In genomic region chr1:37682334-37682987, GRCh38 we compare ENCODE assay signal across 8 cellular contexts. TPM values are rescaled to one million over a fixed set of nuclear protein-coding genes. Genes with fewer than 3 reads are reported as not detected.
DNase-seq lines count a peak whose midpoint lies in the region; ATAC-seq and TF ChIP-seq lines count a peak whose summit lies in the region.

No MANE protein-coding gene starts in this region.

- no peak overlapping the region for H3K9ac ChIP-seq in adipocyte (ENCODE audit: low read length)

- no peaks in the 10 kb centered on the region for H3K4me1 ChIP-seq in adipocyte (ENCODE audit: control insufficient read depth, insufficient read depth, low read length)

- peaks cover 52% of the 10 kb centered on the region for H3K36me3 ChIP-seq in adipocyte (ENCODE audit: control insufficient read depth, insufficient read depth, low read length, severe bottlenecking)

- peak; percentile 37 for DNase-seq in NCI-H146 (lab: John Stamatoyannopoulos, UW)
- DNase-seq in T-helper 17 cell, result peak; percentile 53 to 78 (median 53)
- DNase-seq in adipocyte (ENCODE audit: low read depth), result peak; percentile 90
- DNase-seq in left cardiac atrium, result peak; percentile 68
- no peak for DNase-seq in retinal pigment epithelial cell (ENCODE audit: low read depth)

- TF ChIP-seq CTCF in GM12873 (IDR thresholded peaks at IDR 0.05; ENCODE audit: insufficient read depth, low read depth, low read length, missing control alignments) (peak; percentile 81), retinal pigment epithelial cell (conservative IDR thresholded peaks at IDR 0.05; ENCODE audit: low read depth, low read length) (peak; percentile 93)

- no peak overlapping the region for H3K4me3 Mint-ChIP-seq in T-helper 17 cell

- peaks cover 4% of the 10 kb centered on the region for H3K36me3 Mint-ChIP-seq in T-helper 17 cell (ENCODE audit: low read depth)

- ATAC-seq in T-helper 17 cell (peak; percentile 86), left cardiac atrium (peak; percentile 57 to 74), HG03095 (IDR thresholded peaks at IDR 0.05; ENCODE audit: unreplicated experiment) (no peak), HG02623 (IDR thresholded peaks at IDR 0.05; ENCODE audit: unreplicated experiment) (no peak)

- no peak overlapping the region for H3K4me3 ChIP-seq in adipocyte (ENCODE audit: low read length)
- H3K4me3 ChIP-seq in retinal pigment epithelial cell (ENCODE audit: low read length), result no peak overlapping the region

- peaks cover 8% of the 10 kb centered on the region for H3K4me1 Mint-ChIP-seq in T-helper 17 cell

- no peak overlapping the region for H3K27ac Mint-ChIP-seq in T-helper 17 cell

- H3K27me3 ChIP-seq in adipocyte (replicated peaks; ENCODE audit: control insufficient read depth, insufficient read depth, low read length), result no peaks in the 10 kb centered on the region

- H3K9me3 ChIP-seq in T-helper 17 cell (ENCODE audit: control insufficient read depth, low read length, poor library complexity, severe bottlenecking), result no peaks in the 10 kb centered on the region
- H3K9me3 ChIP-seq in adipocyte (ENCODE audit: control insufficient read depth, low read length), result no peaks in the 10 kb centered on the region

- intact Hi-C loops in left cardiac atrium (cut with DNase I), result loop anchor here (5.0 to 10.0 kb wide), 4 partner anchors 75 to 230 kb away; no protein-coding TSS in a partner anchor

- no peaks in the 10 kb centered on the region for H3K27me3 Mint-ChIP-seq in T-helper 17 cell

RNA-seq across cellular contexts. Expression of gene CDCA8, which starts 9.9 kb away (rescaled TPM):
- total RNA-seq in T-helper 17 cell (under 1 TPM; 0.70 TPM), left cardiac atrium (under 1 TPM; 0.24 to 0.88 TPM)

RNA-seq across cellular contexts. Expression of gene RSPO1, which starts 47.8 kb away (rescaled TPM):
- total RNA-seq in T-helper 17 cell, result not detected
- total RNA-seq in left cardiac atrium, result 1 to 10 TPM in 1 of 2 donors, under 1 TPM in 1; 0.68 to 1.4 TPM

Comparison
In these comparisons a context has a peak if more than half of its experiments do, and no peak if none do; other contexts are left out.
1. ATAC-seq: peak in T-helper 17 cell (single experiment) and left cardiac atrium (2 of 2); none in HG03095 (single experiment) and HG02623 (single experiment).